Comparison of ENCODE assay signal across 12 cellular contexts in the genomic region with DNA sequence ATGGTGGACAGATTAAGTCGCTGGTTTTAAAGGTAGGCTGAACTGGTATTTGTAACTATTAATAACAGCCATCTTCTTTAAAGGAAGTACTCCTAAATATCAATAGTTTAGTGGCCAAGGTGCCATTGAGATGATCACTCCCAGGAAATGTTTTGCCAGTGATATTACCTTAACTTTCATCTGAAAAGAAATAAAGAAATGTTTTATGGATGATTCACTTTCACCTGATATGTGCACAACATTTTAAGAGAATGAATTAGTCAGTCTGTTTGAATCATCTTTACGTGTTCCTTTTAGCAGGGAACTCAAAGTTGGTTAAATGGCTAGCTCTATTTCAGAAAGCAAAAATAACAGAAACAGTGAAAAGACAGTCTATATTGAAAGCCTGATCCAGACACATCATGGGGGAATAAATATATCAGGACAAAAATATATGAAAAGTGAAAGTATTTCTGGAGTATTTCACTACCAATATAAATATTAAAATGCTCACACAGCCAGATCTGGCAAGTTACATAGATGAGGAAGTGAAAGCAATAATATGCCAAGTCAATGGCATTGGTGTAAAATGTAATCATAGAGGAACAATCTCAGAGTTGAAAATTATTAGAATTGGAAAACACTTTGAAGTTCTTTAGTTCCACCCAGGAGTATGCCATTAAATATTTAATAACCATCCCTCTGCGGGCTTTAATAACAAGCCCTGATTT. TPM values are rescaled to one million over a fixed set of nuclear protein-coding genes. Genes with fewer than 3 reads are reported as not detected.
DNase-seq lines count a peak whose midpoint lies in the region; ATAC-seq, FAIRE-seq and TF ChIP-seq lines count a peak whose summit lies in the region.
"Had no signal": no experiment of that assay in that cellular context is flagged by ENCODE, and none has a peak within 500 bp of the region (broad histone marks: within the 10 kb centered on the region; RNA-seq: fewer than 3 reads in every experiment).

No MANE protein-coding gene starts in this region.

- H3K36me3 ChIP-seq in OCI-LY7 (ENCODE audit: insufficient read depth, low read length) = no peaks in the 10 kb centered on the region

- no peaks in the 10 kb centered on the region for H3K9me3 Mint-ChIP-seq in stimulated activated memory B cell treated with anti-CD40 and anti-IgM and Interleukin-4, amounts not matched to agents 10 μg/mL and 1 μg/mL and 100 μg/mL, for 72 hours

- H3K27me3 Mint-ChIP-seq in stimulated activated memory B cell treated with anti-CD40 and anti-IgM and Interleukin-4, amounts not matched to agents 10 μg/mL and 1 μg/mL and 100 μg/mL, for 72 hours = peaks cover 25% of the 10 kb centered on the region

- H3K27ac ChIP-seq in OCI-LY7 (ENCODE audit: low read depth, low read length, poor library complexity, severe bottlenecking) (no peak overlapping the region), epithelial cell of prostate (peak overlapping the region; percentile 98)

- FAIRE-seq in H54 (lab: Jason Lieb, UNC) = peak; percentile 84

- TF ChIP-seq CTCF in OCI-LY7 (conservative IDR thresholded peaks at IDR 0.05; ENCODE audit: low read length) = no peak

- H3K9me2 ChIP-seq in OCI-LY7 (ENCODE audit: insufficient read depth, low read length) = no peaks in the 10 kb centered on the region

- peak overlapping the region; percentile 38 for H3K4me3 Mint-ChIP-seq in stimulated activated memory B cell treated with anti-CD40 and anti-IgM and Interleukin-4, amounts not matched to agents 10 μg/mL and 1 μg/mL and 100 μg/mL, for 72 hours

- no peak overlapping the region for H3K4me3 ChIP-seq in OCI-LY7 (ENCODE audit: low read depth, low read length, poor library complexity, severe bottlenecking)

- H3K4me1 Mint-ChIP-seq in stimulated activated memory B cell treated with anti-CD40 and anti-IgM and Interleukin-4, amounts not matched to agents 10 μg/mL and 1 μg/mL and 100 μg/mL, for 72 hours = peaks cover 25% of the 10 kb centered on the region

- ATAC-seq in stimulated activated memory B cell treated with anti-CD40 and anti-IgM and Interleukin-4, amounts not matched to agents 10 μg/mL and 1 μg/mL and 100 μg/mL, for 72 hours = peak; percentile 56
- ATAC-seq in GM19324 (IDR thresholded peaks at IDR 0.05; ENCODE audit: low FRiP score, unreplicated experiment) = no peak
- no peak for ATAC-seq in GM21367 (IDR thresholded peaks at IDR 0.05; ENCODE audit: unreplicated experiment)

- H3K4me1 ChIP-seq in OCI-LY7 (ENCODE audit: insufficient read depth, low read length, poor library complexity, severe bottlenecking) = no peaks in the 10 kb centered on the region

- POLR2A ChIA-PET in OCI-LY7 (lab: Charles Lee) = no interaction called here

- H3K9me3 ChIP-seq in OCI-LY7 (ENCODE audit: low read length) = no peaks in the 10 kb centered on the region

- no peak overlapping the region; the same call in 1 of the 2 replicates for H2AFZ ChIP-seq in OCI-LY7 (ENCODE audit: low read length)

- H3K27ac Mint-ChIP-seq in stimulated activated memory B cell treated with anti-CD40 and anti-IgM and Interleukin-4, amounts not matched to agents 10 μg/mL and 1 μg/mL and 100 μg/mL, for 72 hours = no peak overlapping the region

- no peaks in the 10 kb centered on the region for H3K79me2 ChIP-seq in OCI-LY7 (ENCODE audit: insufficient read depth, low read depth, low read length)

- CTCF ChIA-PET in OCI-LY7 (lab: Charles Lee; ENCODE audit: unreplicated experiment) = no interaction called here

- DNase-seq in H54 (ENCODE audit: insufficient read length, low spot score) = no peak
- DNase-seq in OCI-LY7 (ENCODE audit: low spot score) = no peak
- DNase-seq in epithelial cell of prostate (ENCODE audit: low read depth, low spot score) = no peak
- DNase-seq in NCI-H2196 (lab: John Stamatoyannopoulos, UW; ENCODE audit: unreplicated experiment) = no peak
- DNase-seq: activated CD4-positive, alpha-beta T cell treated with anti-CD3 and anti-CD28 coated beads for 1 hour; activated effector memory CD4-positive, alpha-beta T cell treated with anti-CD3 and anti-CD28 coated beads, Interleukin-2, amount 50 U/mL, for 16 hours; GOT3; NCI-H1436 treated with DMSO at 0.1 percent for 48 hours; SHP77 treated with DMSO at 0.1 percent for 48 hours had no signal

- no TSS peak for BruUV-seq in OCI-LY7 (replicated peaks; lab: Mats Ljungman, UMichigan)

- H4K20me1 ChIP-seq in OCI-LY7 (ENCODE audit: insufficient read depth, low read length) = no peaks in the 10 kb centered on the region

- TF ChIP-seq POLR2A in H54 (IDR thresholded peaks at IDR 0.05; ENCODE audit: low read depth, low read length) = no peak

- H3K4me2 ChIP-seq in OCI-LY7 (ENCODE audit: low read length) = peak overlapping the region; percentile 23; the same call in 1 of the 2 replicates

- intact Hi-C loops in OCI-LY7 (cut with micrococcal nuclease; ENCODE audit: unreplicated experiment) = no loop called here

- no peaks in the 10 kb centered on the region for H3K36me3 Mint-ChIP-seq in stimulated activated memory B cell treated with anti-CD40 and anti-IgM and Interleukin-4, amounts not matched to agents 10 μg/mL and 1 μg/mL and 100 μg/mL, for 72 hours

RNA-seq across cellular contexts. Expression of a gene that starts 20.8 kb away (rescaled TPM):
- not detected in 2 replicates for total RNA-seq in OCI-LY7 (2014; rRNA removed; shearing (Covaris generic))
- total RNA-seq in OCI-LY7 (2022) = not detected in 2 replicates
